In the genomic region with DNA sequence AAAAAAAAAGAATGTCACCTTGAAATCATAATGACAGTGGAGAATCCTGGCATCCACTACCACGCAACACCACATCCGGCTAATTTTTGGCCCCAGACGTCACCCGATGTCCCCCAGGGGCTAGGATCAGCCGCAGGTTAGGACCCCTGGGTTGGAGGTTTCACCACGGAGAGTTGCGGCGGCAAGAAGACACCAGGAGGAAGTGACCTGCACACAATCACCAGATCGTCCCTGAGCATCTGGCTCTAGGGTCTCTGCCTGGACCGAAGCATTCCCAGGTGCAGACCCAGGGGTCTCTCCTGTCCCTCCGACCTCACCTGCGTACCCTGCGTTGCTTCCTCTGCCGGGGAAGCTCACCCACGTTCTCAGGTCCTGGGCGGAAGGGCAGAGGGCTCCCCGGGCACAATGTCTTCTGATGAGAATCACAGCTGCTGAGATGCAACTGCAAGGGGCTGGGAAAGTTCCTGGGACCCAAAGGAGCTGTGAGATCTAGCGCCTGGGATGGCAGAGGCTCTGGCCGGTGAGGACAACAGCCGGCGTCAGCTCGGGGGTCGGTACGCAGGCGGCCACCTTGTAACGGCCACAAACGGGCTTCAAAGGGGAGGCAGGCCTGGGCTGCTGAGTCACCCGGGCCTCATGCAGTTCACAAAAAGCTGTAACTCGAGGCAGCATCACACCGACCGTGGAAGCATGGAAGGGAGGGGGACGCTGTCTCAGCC, we compare ENCODE assay signal across 15 cellular contexts.
DNase-seq lines count a peak whose midpoint lies in the region; ATAC-seq and TF ChIP-seq lines count a peak whose summit lies in the region.
"Had no signal": no experiment of that assay in that cellular context is flagged by ENCODE, and none has a peak within 500 bp of the region (broad histone marks: within the 10 kb centered on the region; RNA-seq: fewer than 3 reads in every experiment).

No MANE protein-coding gene starts in this region.

- TF ChIP-seq POLR2A in vagina (IDR thresholded peaks at IDR 0.05): no peak

- no peak overlapping the region for H2BK5ac ChIP-seq in trophoblast cell (ENCODE audit: low read depth, low read length, poor library complexity)

- H3K79me2 ChIP-seq in trophoblast cell (ENCODE audit: control insufficient read depth, insufficient read depth, low read length, poor library complexity): no peaks in the 10 kb centered on the region
- H3K79me2 ChIP-seq: parathyroid adenoma had no signal

- H3K9ac ChIP-seq in trophoblast cell (ENCODE audit: low read length): no peak overlapping the region
- H3K9ac ChIP-seq: parathyroid adenoma had no signal

- H4K12ac ChIP-seq in trophoblast cell (ENCODE audit: low read depth, low read length): no peak overlapping the region

- H3K9me3 ChIP-seq in left ventricle myocardium inferior (replicated peaks): peaks cover 20% of the 10 kb centered on the region
- no peaks in the 10 kb centered on the region for H3K9me3 ChIP-seq in trophoblast cell (ENCODE audit: insufficient read depth, low read depth, low read length)
- H3K9me3 ChIP-seq in vagina: no peaks in the 10 kb centered on the region

- peak overlapping the region; percentile 1 for H3K14ac ChIP-seq in trophoblast cell (ENCODE audit: low read length)

- TF ChIP-seq CTCF in left ventricle myocardium inferior (IDR thresholded peaks at IDR 0.05; ENCODE audit: borderline replicate concordance): no peak
- no peak for TF ChIP-seq CTCF in vagina (IDR thresholded peaks at IDR 0.05)

- H3K36me3 ChIP-seq in left ventricle myocardium inferior (no peaks in the 10 kb centered on the region), trophoblast cell (ENCODE audit: control insufficient read depth in 1 of 2, insufficient read depth in 2 of 2, low read length in 2 of 2) (no peaks in the 10 kb centered on the region), vagina (no peaks in the 10 kb centered on the region)

- peak; percentile 31 for DNase-seq in activated effector memory CD4-positive, alpha-beta T cell treated with anti-CD3 and anti-CD28 coated beads, Interleukin-2, amount 50 U/mL, for 16 hours
- DNase-seq in activated effector memory CD4-positive, alpha-beta T cell treated with Interleukin-2 at 50 U/mL for 16 hours: no peak
- DNase-seq in left ventricle myocardium inferior: no peak
- DNase-seq in trophoblast cell: no peak
- no peak for DNase-seq in vagina (ENCODE audit: extremely low spot score in 2 of 2)
- DNase-seq: activated naive CD4-positive, alpha-beta T cell treated with anti-CD3 and anti-CD28 coated beads for 36 hours; HCEC 1CT; left cardiac atrium; stimulated activated CD4-positive, alpha-beta T cell treated with anti-CD3 and anti-CD28 coated beads, Interleukin-4, amount 100 ng/mL, for 1 hour; T-helper 17 cell had no signal

- no peaks in the 10 kb centered on the region for H3K27me3 ChIP-seq in left ventricle myocardium inferior (ENCODE audit: low read depth)
- no peaks in the 10 kb centered on the region for H3K27me3 ChIP-seq in trophoblast cell (ENCODE audit: insufficient read depth, low read length)
- H3K27me3 ChIP-seq in vagina: no peaks in the 10 kb centered on the region

- H3K79me1 ChIP-seq in trophoblast cell (ENCODE audit: low read length): no peaks in the 10 kb centered on the region

- no peak overlapping the region for H4K8ac ChIP-seq in trophoblast cell (ENCODE audit: low read depth, low read length)

- peak overlapping the region; percentile 13 for H2BK120ac ChIP-seq in trophoblast cell (ENCODE audit: insufficient read depth, low read length, poor library complexity)

- no peak overlapping the region for H3K4me3 ChIP-seq in left ventricle myocardium inferior
- H3K4me3 ChIP-seq in trophoblast cell (ENCODE audit: low read depth, low read length): no peak overlapping the region
- H3K4me3 ChIP-seq in vagina: no peak overlapping the region
- H3K4me3 ChIP-seq: GM12878 had no signal

- no peak overlapping the region for H3K4ac ChIP-seq in trophoblast cell (ENCODE audit: low read depth, low read length)

- H2BK12ac ChIP-seq in trophoblast cell (ENCODE audit: low read length): peak overlapping the region; percentile 54

- peak overlapping the region; percentile 34 for H4K91ac ChIP-seq in trophoblast cell (ENCODE audit: low read depth, low read length)

- ATAC-seq in HG03354 (IDR thresholded peaks at IDR 0.05; ENCODE audit: poor library complexity, severe bottlenecking, unreplicated experiment) (no peak), GM18861 (IDR thresholded peaks at IDR 0.05; ENCODE audit: unreplicated experiment) (no peak), GM18858 (IDR thresholded peaks at IDR 0.05; ENCODE audit: unreplicated experiment) (no peak)
- ATAC-seq: GM12878, T-helper 17 cell had no signal

- no peak overlapping the region for H3K23ac ChIP-seq in trophoblast cell (ENCODE audit: low read length)

- no CpG with 5 or more reads among the region's 32 CpGs for WGBS in trophoblast cell (ENCODE audit: extremely low coverage, insufficient coverage, insufficient read length)

- peak overlapping the region; percentile 79 for H3K27ac ChIP-seq in left ventricle myocardium inferior (replicated peaks)
- no peak overlapping the region for H3K27ac ChIP-seq in trophoblast cell (ENCODE audit: low read depth, low read length)
- H3K27ac ChIP-seq in vagina: peak overlapping the region; percentile 50
- H3K27ac ChIP-seq: parathyroid adenoma had no signal

- H3K4me1 ChIP-seq in left ventricle myocardium inferior: peaks cover 21% of the 10 kb centered on the region
- peaks cover 4 to 8% of the 10 kb centered on the region in 2 experiments for H3K4me1 ChIP-seq in trophoblast cell (ENCODE audit: control insufficient read depth in 1 of 2, insufficient read depth in 2 of 2, low read length in 2 of 2)
- peaks cover 7% of the 10 kb centered on the region for H3K4me1 ChIP-seq in vagina
- H3K4me1 ChIP-seq: parathyroid adenoma had no signal

- H3K4me2 ChIP-seq in trophoblast cell (ENCODE audit: low read length): no peak overlapping the region

- intact Hi-C loops in left ventricle myocardium inferior (cut with micrococcal nuclease) (loop anchor here (10.0 kb wide), 1 partner anchor 112 kb away; a partner anchor contains a TSS), vagina (cut with DNase I) (no loop called here)

- peak overlapping the region; percentile 13 for H2AFZ ChIP-seq in trophoblast cell (ENCODE audit: insufficient read depth, low read length, poor library complexity)
- H2AFZ ChIP-seq: parathyroid adenoma had no signal

- H2AK5ac ChIP-seq in trophoblast cell (ENCODE audit: low read length): peak overlapping the region; percentile 31

- no peak overlapping the region for H3K18ac ChIP-seq in trophoblast cell (ENCODE audit: low read length)
